Comparison of ENCODE assay signal across 22 cellular contexts in genomic region chr16:27903046-27903655, GRCh38.
DNase-seq lines count a peak whose midpoint lies in the region; ATAC-seq, FAIRE-seq and TF ChIP-seq lines count a peak whose summit lies in the region.
"Had no signal": no experiment of that assay in that cellular context is flagged by ENCODE, and none has a peak within 500 bp of the region (broad histone marks: within the 10 kb centered on the region; RNA-seq: fewer than 3 reads in every experiment).

No MANE protein-coding gene starts in this region.

- in situ Hi-C loops in HepG2 (cut with HindIII; ENCODE audit: extremely low pct_ligation_motif_present, low pct_unique_long_range_greater_than_20kb), result no loop called here

- H3K36me3 Mint-ChIP-seq in stimulated activated memory B cell treated with anti-CD40 and anti-IgM and Interleukin-4, amounts not matched to agents 10 μg/mL and 1 μg/mL and 100 μg/mL, for 72 hours, result no peaks in the 10 kb centered on the region
- no peaks in the 10 kb centered on the region for H3K36me3 Mint-ChIP-seq in nephron progenitor cell (ENCODE audit: low read depth)
- H3K36me3 Mint-ChIP-seq: CD4-positive, CD25-positive, alpha-beta regulatory T cell; CD8-positive, alpha-beta T cell had no signal

- no peaks in the 10 kb centered on the region for H3K9me3 Mint-ChIP-seq in stimulated activated memory B cell treated with anti-CD40 and anti-IgM and Interleukin-4, amounts not matched to agents 10 μg/mL and 1 μg/mL and 100 μg/mL, for 72 hours
- no peaks in the 10 kb centered on the region for H3K9me3 Mint-ChIP-seq in nephron progenitor cell
- H3K9me3 Mint-ChIP-seq: CD8-positive, alpha-beta T cell had no signal

- CTCF ChIA-PET in HepG2 (lab: Yijun Ruan, JAX; ENCODE audit: low intra/inter-chr PET ratio, low total read pairs), result no interaction called here

- H3K4me1 Mint-ChIP-seq in stimulated activated memory B cell treated with anti-CD40 and anti-IgM and Interleukin-4, amounts not matched to agents 10 μg/mL and 1 μg/mL and 100 μg/mL, for 72 hours, result no peaks in the 10 kb centered on the region
- H3K4me1 Mint-ChIP-seq in nephron progenitor cell, result no peaks in the 10 kb centered on the region
- H3K4me1 Mint-ChIP-seq: B cell; CD4-positive, CD25-positive, alpha-beta regulatory T cell; GM23338 had no signal

- H3K27ac Mint-ChIP-seq in stimulated activated memory B cell treated with anti-CD40 and anti-IgM and Interleukin-4, amounts not matched to agents 10 μg/mL and 1 μg/mL and 100 μg/mL, for 72 hours, result no peak overlapping the region
- H3K27ac Mint-ChIP-seq in nephron progenitor cell, result no peak overlapping the region
- H3K27ac Mint-ChIP-seq: B cell; CD8-positive, alpha-beta T cell; GM23338 had no signal

- intact Hi-C loops in HepG2 (cut with micrococcal nuclease; ENCODE audit: unreplicated experiment), result no loop called here
- intact Hi-C loops in right lobe of liver (cut with DNase I), result no loop called here
- intact Hi-C loops in vagina (cut with DNase I), result no loop called here

- H3K4me1 ChIP-seq in HepG2 (ENCODE audit: insufficient read depth, low read length) (no peaks in the 10 kb centered on the region), right lobe of liver (no peaks in the 10 kb centered on the region), osteoblast (ENCODE audit: insufficient read depth, low read length) (no peaks in the 10 kb centered on the region), vagina (no peaks in the 10 kb centered on the region)
- H3K4me1 ChIP-seq: Caco-2, HAP-1 had no signal

- TF ChIP-seq POLR2A in HepG2 (IDR thresholded peaks at IDR 0.05; ENCODE audit: insufficient read depth in 1 of 2, low read depth in 2 of 2, low read length in 2 of 2) (no peak), right lobe of liver (IDR thresholded peaks at IDR 0.05) (no peak), vagina (IDR thresholded peaks at IDR 0.05) (no peak)

- POLR2A ChIA-PET in HepG2 (lab: Yijun Ruan, JAX), result no interaction called here

- H3K9ac ChIP-seq in HepG2 (ENCODE audit: insufficient read depth, low read depth, low read length), result no peak overlapping the region
- H3K9ac ChIP-seq: BLaER1 had no signal

- no peak overlapping the region for H3K4me3 ChIP-seq in HepG2 (replicated peaks in 1 of 3; ENCODE audit: insufficient read depth in 1 of 3, low read depth in 2 of 3, low read length in 3 of 3)
- no peak overlapping the region for H3K4me3 ChIP-seq in right lobe of liver
- no peak overlapping the region for H3K4me3 ChIP-seq in osteoblast (ENCODE audit: insufficient read depth, low read length)
- no peak overlapping the region for H3K4me3 ChIP-seq in vagina
- H3K4me3 ChIP-seq: BLaER1, GM12878, GM23338, HAP-1 had no signal

- no peaks in the 10 kb centered on the region for H3K9me3 ChIP-seq in HepG2 (ENCODE audit: low read length)
- H3K9me3 ChIP-seq in right lobe of liver, result no peaks in the 10 kb centered on the region
- no peaks in the 10 kb centered on the region for H3K9me3 ChIP-seq in osteoblast (ENCODE audit: low read depth, low read length)
- no peaks in the 10 kb centered on the region for H3K9me3 ChIP-seq in vagina
- H3K9me3 ChIP-seq: BLaER1, Caco-2, HAP-1 had no signal

- no peak overlapping the region for H3K27ac ChIP-seq in HepG2 (ENCODE audit: extremely low read length, insufficient read depth, low read length)
- H3K27ac ChIP-seq in right lobe of liver, result no peak overlapping the region
- no peak overlapping the region for H3K27ac ChIP-seq in osteoblast (ENCODE audit: low read depth, low read length)
- no peak overlapping the region for H3K27ac ChIP-seq in vagina
- H3K27ac ChIP-seq: 22Rv1, BLaER1, C4-2B had no signal

- H3K27me3 ChIP-seq in HepG2 (ENCODE audit: control insufficient read depth in 1 of 2, insufficient read depth in 2 of 2, low read length in 2 of 2), result peaks cover 4 to 64% of the 10 kb centered on the region in 2 experiments; a peak in 3 of 5 replicates
- H3K27me3 ChIP-seq in right lobe of liver, result no peaks in the 10 kb centered on the region
- H3K27me3 ChIP-seq in osteoblast (ENCODE audit: insufficient read depth, low read length), result peaks cover 12% of the 10 kb centered on the region
- no peaks in the 10 kb centered on the region for H3K27me3 ChIP-seq in vagina
- H3K27me3 ChIP-seq: BLaER1 had no signal

- no peak for TF ChIP-seq CTCF in HepG2 (CRISPR knock-in tag; IDR thresholded peaks at IDR 0.05)
- no peak for TF ChIP-seq CTCF in right lobe of liver (IDR thresholded peaks at IDR 0.05)
- no peak for TF ChIP-seq CTCF in osteoblast (IDR thresholded peaks at IDR 0.05; ENCODE audit: extremely low read depth, low read depth, low read length)
- no peak for TF ChIP-seq CTCF in nephron progenitor cell (IDR thresholded peaks at IDR 0.05)
- TF ChIP-seq CTCF in vagina (IDR thresholded peaks at IDR 0.05), result no peak

- no peak overlapping the region for H3K4me3 Mint-ChIP-seq in stimulated activated memory B cell treated with anti-CD40 and anti-IgM and Interleukin-4, amounts not matched to agents 10 μg/mL and 1 μg/mL and 100 μg/mL, for 72 hours
- H3K4me3 Mint-ChIP-seq in nephron progenitor cell, result no peak overlapping the region
- H3K4me3 Mint-ChIP-seq: B cell; CD4-positive, CD25-positive, alpha-beta regulatory T cell; CD8-positive, alpha-beta T cell; GM23338 had no signal

- H2AFZ ChIP-seq in HepG2 (ENCODE audit: low read length) (no peak overlapping the region), osteoblast (ENCODE audit: low read length) (no peak overlapping the region)
- H2AFZ ChIP-seq: GM23338 had no signal

- DNase-seq in HepG2 (ENCODE audit: low spot score) (no peak), right lobe of liver (no peak), osteoblast (ENCODE audit: insufficient read length, low spot score, missing footprints) (peak; percentile 64), nephron progenitor cell (no peak), vagina (ENCODE audit: extremely low spot score in 2 of 2) (no peak)
- DNase-seq: Caco-2; CD4-positive, CD25-positive, alpha-beta regulatory T cell; CD8-positive, alpha-beta T cell; DMS153; EL; GDM1 had no signal

- 14% methylated on average over 9 of the region's 12 CpGs for WGBS in HepG2 (ENCODE audit: low lambda C conversion rate)
- WGBS in right lobe of liver (ENCODE audit: insufficient coverage, low coverage, low lambda C conversion rate, missing lambda C conversion rate), result 41% methylated on average over 6 of the region's 12 CpGs

- TF ChIP-seq EP300 in HepG2 (IDR thresholded peaks at IDR 0.05; ENCODE audit: low read depth in 2 of 2, low read length in 2 of 2) (no peak), HepG2 (CRISPR knock-in tag; IDR thresholded peaks at IDR 0.05; ENCODE audit: borderline replicate concordance) (no peak)

- peaks cover 15% of the 10 kb centered on the region for H3K27me3 Mint-ChIP-seq in stimulated activated memory B cell treated with anti-CD40 and anti-IgM and Interleukin-4, amounts not matched to agents 10 μg/mL and 1 μg/mL and 100 μg/mL, for 72 hours
- H3K27me3 Mint-ChIP-seq in nephron progenitor cell (ENCODE audit: low read depth, poor library complexity), result peaks cover 18% of the 10 kb centered on the region

- H3K36me3 ChIP-seq in HepG2 (replicated peaks in 1 of 2; ENCODE audit: control insufficient read depth in 1 of 2, insufficient read depth in 2 of 2, low read length in 2 of 2), result no peaks in the 10 kb centered on the region
- no peaks in the 10 kb centered on the region for H3K36me3 ChIP-seq in right lobe of liver
- H3K36me3 ChIP-seq in osteoblast (ENCODE audit: insufficient read depth, low read length), result no peaks in the 10 kb centered on the region
- no peaks in the 10 kb centered on the region for H3K36me3 ChIP-seq in vagina
- H3K36me3 ChIP-seq: BLaER1, HAP-1 had no signal

- BruUV-seq in HepG2 (replicated peaks; lab: Mats Ljungman, UMichigan), result no TSS peak

- H4K20me1 ChIP-seq in HepG2 (ENCODE audit: insufficient read depth, low read length), result peaks cover 4% of the 10 kb centered on the region; the same call in 1 of the 2 replicates
- H4K20me1 ChIP-seq in osteoblast (ENCODE audit: insufficient read depth, low read length), result no peaks in the 10 kb centered on the region
- H4K20me1 ChIP-seq: BLaER1 had no signal

- no peak for TF ChIP-seq RAD21 in HepG2 (CRISPR knock-in tag; IDR thresholded peaks at IDR 0.05)

- H3K4me2 ChIP-seq in HepG2 (ENCODE audit: low read depth, low read length) (no peak overlapping the region), osteoblast (ENCODE audit: insufficient read depth, low read length) (no peak overlapping the region)
- H3K4me2 ChIP-seq: BLaER1, GM23338 had no signal

- H3K79me2 ChIP-seq in HepG2 (ENCODE audit: insufficient read depth, low read length) (no peaks in the 10 kb centered on the region), osteoblast (ENCODE audit: insufficient read depth, low read length) (no peaks in the 10 kb centered on the region)

- ATAC-seq in HepG2 (peak; percentile 17; the same call in 2 of the 3 replicates), right lobe of liver (no peak)
- ATAC-seq in stimulated activated memory B cell treated with anti-CD40 and anti-IgM and Interleukin-4, amounts not matched to agents 10 μg/mL and 1 μg/mL and 100 μg/mL, for 72 hours, result peak; percentile 21
- ATAC-seq: CD8-positive, alpha-beta T cell; GM12878; GM23338 had no signal

- no peak for FAIRE-seq in HepG2 (lab: Jason Lieb, UNC)
- FAIRE-seq: A204.1, GM12878, GM19239, H54 had no signal

TF ChIP-seq in HepG2, 621 proteins besides CTCF, POLR2A, EP300 and RAD21 (continues in another document):
- TF ChIP-seq ZNF574 (CRISPR knock-in tag; IDR thresholded peaks at IDR 0.05), result no peak
- TF ChIP-seq ZNF672 (CRISPR knock-in tag; IDR thresholded peaks at IDR 0.05), result no peak
- TF ChIP-seq NR2F2 (IDR thresholded peaks at IDR 0.05; ENCODE audit: borderline replicate concordance, low read depth), result no peak

Comparison
In these comparisons a context has a peak if more than half of its experiments do, and no peak if none do; other contexts are left out.
1. ATAC-seq: peak in HepG2 (single experiment) and stimulated activated memory B cell treated with anti-CD40 and anti-IgM and Interleukin-4, amounts not matched to agents 10 μg/mL and 1 μg/mL and 100 μg/mL, for 72 hours (single experiment); none in right lobe of liver (0 of 4).